1 cellular context compared by ENCODE assay signal in the genomic region with DNA sequence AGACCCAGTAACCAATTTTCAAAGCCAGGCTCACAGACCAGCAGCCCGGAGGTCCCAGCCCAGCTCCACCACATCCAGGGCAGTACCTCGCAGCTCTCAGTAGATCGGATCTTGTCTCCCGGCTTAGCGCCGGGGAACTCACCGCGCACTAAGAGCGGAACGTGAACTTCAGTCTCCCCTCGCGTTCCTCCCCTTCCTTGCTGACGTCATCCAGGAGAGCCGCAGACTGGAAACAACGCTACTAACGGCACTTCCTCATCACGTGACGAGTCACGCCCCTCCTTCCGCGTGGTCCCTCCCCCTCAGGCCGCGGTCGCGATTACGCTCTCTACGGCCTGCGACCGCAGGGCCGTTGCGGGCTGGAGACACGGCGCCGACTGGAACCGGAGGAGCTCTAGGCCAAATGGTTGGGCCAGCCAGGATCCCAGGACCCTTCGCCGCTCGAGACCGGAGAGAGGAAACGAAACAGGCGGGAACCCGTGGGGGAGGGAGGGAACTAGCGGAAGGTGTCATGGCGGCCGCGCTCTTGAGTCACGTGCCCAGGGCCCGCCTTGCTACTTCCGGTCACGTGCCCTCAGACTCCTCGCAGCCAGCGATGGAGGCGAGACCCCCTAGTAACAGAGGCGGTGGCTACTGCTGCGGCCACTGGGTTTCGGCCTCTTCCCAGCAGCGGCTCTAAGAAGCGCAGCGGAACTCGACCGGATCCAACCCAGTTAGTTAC.
TF ChIP-seq lines count a peak whose summit lies in the region.

Gene GTF2H1 (plus strand): TSS at position 577 of the 721 bp plus-strand sequence. CDS start 10,508 bp downstream, outside the sequence.
A gene with protein sequence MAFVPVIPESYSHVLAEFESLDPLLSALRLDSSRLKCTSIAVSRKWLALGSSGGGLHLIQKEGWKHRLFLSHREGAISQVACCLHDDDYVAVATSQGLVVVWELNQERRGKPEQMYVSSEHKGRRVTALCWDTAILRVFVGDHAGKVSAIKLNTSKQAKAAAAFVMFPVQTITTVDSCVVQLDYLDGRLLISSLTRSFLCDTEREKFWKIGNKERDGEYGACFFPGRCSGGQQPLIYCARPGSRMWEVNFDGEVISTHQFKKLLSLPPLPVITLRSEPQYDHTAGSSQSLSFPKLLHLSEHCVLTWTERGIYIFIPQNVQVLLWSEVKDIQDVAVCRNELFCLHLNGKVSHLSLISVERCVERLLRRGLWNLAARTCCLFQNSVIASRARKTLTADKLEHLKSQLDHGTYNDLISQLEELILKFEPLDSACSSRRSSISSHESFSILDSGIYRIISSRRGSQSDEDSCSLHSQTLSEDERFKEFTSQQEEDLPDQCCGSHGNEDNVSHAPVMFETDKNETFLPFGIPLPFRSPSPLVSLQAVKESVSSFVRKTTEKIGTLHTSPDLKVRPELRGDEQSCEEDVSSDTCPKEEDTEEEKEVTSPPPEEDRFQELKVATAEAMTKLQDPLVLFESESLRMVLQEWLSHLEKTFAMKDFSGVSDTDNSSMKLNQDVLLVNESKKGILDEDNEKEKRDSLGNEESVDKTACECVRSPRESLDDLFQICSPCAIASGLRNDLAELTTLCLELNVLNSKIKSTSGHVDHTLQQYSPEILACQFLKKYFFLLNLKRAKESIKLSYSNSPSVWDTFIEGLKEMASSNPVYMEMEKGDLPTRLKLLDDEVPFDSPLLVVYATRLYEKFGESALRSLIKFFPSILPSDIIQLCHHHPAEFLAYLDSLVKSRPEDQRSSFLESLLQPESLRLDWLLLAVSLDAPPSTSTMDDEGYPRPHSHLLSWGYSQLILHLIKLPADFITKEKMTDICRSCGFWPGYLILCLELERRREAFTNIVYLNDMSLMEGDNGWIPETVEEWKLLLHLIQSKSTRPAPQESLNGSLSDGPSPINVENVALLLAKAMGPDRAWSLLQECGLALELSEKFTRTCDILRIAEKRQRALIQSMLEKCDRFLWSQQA (minus strand): TSS at position 150 of the 721 bp plus-strand sequence. CDS start 4,282 bp downstream, outside the sequence.

TF ChIP-seq in WTC11, 78 proteins besides CTCF, POLR2A, EP300 and RAD21 (continued from another document and continues in another):
- TF ChIP-seq ZNF532 (CRISPR knock-in tag; IDR thresholded peaks at IDR 0.05; ENCODE audit: borderline replicate concordance) = no peak
- TF ChIP-seq JUN (CRISPR knock-in tag; IDR thresholded peaks at IDR 0.05) = no peak
- TF ChIP-seq CDX4 (CRISPR knock-in tag; IDR thresholded peaks at IDR 0.05; ENCODE audit: borderline replicate concordance) = no peak
- no peak for TF ChIP-seq NR1H2 (CRISPR knock-in tag; IDR thresholded peaks at IDR 0.05)
- no peak for TF ChIP-seq ZNF138 (CRISPR knock-in tag; conservative IDR thresholded peaks at IDR 0.05)
- no peak for TF ChIP-seq NR3C1 (CRISPR knock-in tag; conservative IDR thresholded peaks at IDR 0.05; ENCODE audit: low read depth)
- TF ChIP-seq, protein P1, sequence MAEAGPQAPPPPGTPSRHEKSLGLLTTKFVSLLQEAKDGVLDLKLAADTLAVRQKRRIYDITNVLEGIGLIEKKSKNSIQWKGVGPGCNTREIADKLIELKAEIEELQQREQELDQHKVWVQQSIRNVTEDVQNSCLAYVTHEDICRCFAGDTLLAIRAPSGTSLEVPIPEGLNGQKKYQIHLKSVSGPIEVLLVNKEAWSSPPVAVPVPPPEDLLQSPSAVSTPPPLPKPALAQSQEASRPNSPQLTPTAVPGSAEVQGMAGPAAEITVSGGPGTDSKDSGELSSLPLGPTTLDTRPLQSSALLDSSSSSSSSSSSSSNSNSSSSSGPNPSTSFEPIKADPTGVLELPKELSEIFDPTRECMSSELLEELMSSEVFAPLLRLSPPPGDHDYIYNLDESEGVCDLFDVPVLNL (CRISPR knock-in tag; IDR thresholded peaks at IDR 0.05; ENCODE audit: borderline replicate concordance, low read depth) = peak; percentile 66; the same call in 1 of the 2 replicates
- TF ChIP-seq, protein P2, sequence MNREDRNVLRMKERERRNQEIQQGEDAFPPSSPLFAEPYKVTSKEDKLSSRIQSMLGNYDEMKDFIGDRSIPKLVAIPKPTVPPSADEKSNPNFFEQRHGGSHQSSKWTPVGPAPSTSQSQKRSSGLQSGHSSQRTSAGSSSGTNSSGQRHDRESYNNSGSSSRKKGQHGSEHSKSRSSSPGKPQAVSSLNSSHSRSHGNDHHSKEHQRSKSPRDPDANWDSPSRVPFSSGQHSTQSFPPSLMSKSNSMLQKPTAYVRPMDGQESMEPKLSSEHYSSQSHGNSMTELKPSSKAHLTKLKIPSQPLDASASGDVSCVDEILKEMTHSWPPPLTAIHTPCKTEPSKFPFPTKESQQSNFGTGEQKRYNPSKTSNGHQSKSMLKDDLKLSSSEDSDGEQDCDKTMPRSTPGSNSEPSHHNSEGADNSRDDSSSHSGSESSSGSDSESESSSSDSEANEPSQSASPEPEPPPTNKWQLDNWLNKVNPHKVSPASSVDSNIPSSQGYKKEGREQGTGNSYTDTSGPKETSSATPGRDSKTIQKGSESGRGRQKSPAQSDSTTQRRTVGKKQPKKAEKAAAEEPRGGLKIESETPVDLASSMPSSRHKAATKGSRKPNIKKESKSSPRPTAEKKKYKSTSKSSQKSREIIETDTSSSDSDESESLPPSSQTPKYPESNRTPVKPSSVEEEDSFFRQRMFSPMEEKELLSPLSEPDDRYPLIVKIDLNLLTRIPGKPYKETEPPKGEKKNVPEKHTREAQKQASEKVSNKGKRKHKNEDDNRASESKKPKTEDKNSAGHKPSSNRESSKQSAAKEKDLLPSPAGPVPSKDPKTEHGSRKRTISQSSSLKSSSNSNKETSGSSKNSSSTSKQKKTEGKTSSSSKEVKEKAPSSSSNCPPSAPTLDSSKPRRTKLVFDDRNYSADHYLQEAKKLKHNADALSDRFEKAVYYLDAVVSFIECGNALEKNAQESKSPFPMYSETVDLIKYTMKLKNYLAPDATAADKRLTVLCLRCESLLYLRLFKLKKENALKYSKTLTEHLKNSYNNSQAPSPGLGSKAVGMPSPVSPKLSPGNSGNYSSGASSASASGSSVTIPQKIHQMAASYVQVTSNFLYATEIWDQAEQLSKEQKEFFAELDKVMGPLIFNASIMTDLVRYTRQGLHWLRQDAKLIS (CRISPR knock-in tag; IDR thresholded peaks at IDR 0.05; ENCODE audit: borderline replicate concordance) = no peak
- TF ChIP-seq SMAD4 (CRISPR knock-in tag; IDR thresholded peaks at IDR 0.05) = no peak
- TF ChIP-seq, protein P3, sequence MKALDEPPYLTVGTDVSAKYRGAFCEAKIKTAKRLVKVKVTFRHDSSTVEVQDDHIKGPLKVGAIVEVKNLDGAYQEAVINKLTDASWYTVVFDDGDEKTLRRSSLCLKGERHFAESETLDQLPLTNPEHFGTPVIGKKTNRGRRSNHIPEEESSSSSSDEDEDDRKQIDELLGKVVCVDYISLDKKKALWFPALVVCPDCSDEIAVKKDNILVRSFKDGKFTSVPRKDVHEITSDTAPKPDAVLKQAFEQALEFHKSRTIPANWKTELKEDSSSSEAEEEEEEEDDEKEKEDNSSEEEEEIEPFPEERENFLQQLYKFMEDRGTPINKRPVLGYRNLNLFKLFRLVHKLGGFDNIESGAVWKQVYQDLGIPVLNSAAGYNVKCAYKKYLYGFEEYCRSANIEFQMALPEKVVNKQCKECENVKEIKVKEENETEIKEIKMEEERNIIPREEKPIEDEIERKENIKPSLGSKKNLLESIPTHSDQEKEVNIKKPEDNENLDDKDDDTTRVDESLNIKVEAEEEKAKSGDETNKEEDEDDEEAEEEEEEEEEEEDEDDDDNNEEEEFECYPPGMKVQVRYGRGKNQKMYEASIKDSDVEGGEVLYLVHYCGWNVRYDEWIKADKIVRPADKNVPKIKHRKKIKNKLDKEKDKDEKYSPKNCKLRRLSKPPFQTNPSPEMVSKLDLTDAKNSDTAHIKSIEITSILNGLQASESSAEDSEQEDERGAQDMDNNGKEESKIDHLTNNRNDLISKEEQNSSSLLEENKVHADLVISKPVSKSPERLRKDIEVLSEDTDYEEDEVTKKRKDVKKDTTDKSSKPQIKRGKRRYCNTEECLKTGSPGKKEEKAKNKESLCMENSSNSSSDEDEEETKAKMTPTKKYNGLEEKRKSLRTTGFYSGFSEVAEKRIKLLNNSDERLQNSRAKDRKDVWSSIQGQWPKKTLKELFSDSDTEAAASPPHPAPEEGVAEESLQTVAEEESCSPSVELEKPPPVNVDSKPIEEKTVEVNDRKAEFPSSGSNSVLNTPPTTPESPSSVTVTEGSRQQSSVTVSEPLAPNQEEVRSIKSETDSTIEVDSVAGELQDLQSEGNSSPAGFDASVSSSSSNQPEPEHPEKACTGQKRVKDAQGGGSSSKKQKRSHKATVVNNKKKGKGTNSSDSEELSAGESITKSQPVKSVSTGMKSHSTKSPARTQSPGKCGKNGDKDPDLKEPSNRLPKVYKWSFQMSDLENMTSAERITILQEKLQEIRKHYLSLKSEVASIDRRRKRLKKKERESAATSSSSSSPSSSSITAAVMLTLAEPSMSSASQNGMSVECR (CRISPR knock-in tag; IDR thresholded peaks at IDR 0.05; ENCODE audit: borderline replicate concordance) = peak; percentile 95
- TF ChIP-seq, protein P4, sequence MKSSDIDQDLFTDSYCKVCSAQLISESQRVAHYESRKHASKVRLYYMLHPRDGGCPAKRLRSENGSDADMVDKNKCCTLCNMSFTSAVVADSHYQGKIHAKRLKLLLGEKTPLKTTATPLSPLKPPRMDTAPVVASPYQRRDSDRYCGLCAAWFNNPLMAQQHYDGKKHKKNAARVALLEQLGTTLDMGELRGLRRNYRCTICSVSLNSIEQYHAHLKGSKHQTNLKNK (CRISPR knock-in tag; IDR thresholded peaks at IDR 0.05) = no peak
- TF ChIP-seq FOXK1 (CRISPR knock-in tag; IDR thresholded peaks at IDR 0.05) = peak; percentile 99
- TF ChIP-seq ATF1 (CRISPR knock-in tag; IDR thresholded peaks at IDR 0.05) = no peak
- peak; percentile 91 for TF ChIP-seq MYBL2 (CRISPR knock-in tag; IDR thresholded peaks at IDR 0.05)
- peak; percentile 63; the same call in 1 of the 2 replicates for TF ChIP-seq ESRRA (CRISPR knock-in tag; IDR thresholded peaks at IDR 0.05; ENCODE audit: borderline replicate concordance)
- no peak for TF ChIP-seq STAT6 (CRISPR knock-in tag; conservative IDR thresholded peaks at IDR 0.05; ENCODE audit: low read depth)
- TF ChIP-seq ETV6 (CRISPR knock-in tag; IDR thresholded peaks at IDR 0.05) = peak; percentile 98
- TF ChIP-seq MAX (CRISPR knock-in tag; IDR thresholded peaks at IDR 0.05) = peak; percentile 98
- no peak for TF ChIP-seq ZNF396 (CRISPR knock-in tag; IDR thresholded peaks at IDR 0.05; ENCODE audit: borderline replicate concordance)
- no peak for TF ChIP-seq ZBTB21 (CRISPR knock-in tag; IDR thresholded peaks at IDR 0.05; ENCODE audit: borderline replicate concordance)
